In the genomic region with DNA sequence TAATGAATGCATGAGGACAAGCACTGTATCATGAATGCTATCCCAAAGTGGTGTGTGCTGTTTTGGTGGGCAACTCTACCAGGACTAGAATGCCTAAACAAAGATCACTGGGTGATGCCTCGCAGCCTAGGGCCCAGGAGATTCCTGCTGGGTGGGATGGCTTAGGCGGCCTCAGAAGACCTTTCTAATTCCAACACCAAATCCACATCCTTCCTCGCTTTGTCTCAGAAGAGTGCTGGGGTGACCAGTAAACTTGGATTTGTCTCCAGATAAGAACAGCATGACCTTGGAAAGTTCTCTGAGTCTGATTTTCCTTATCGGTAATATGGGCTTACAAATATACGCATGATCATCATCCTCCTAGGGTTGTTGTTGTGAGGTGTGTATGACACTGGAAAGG, we compare ENCODE assay signal across 6 cellular contexts.
"Had no signal": no experiment of that assay in that cellular context is flagged by ENCODE, and none has a peak within 500 bp of the region (broad histone marks: within the 10 kb centered on the region; RNA-seq: fewer than 3 reads in every experiment).

No MANE protein-coding gene starts in this region.

- DNase-seq: H9, HCEC 1CT had no signal

- H3K9me3 Mint-ChIP-seq: GM23338, H9, IgD-negative memory B cell had no signal

- H3K4me3 ChIP-seq: GM23338 had no signal

- H3K27ac ChIP-seq: HL-60 had no signal

- H3K4me3 Mint-ChIP-seq: GM23338, H9, IgD-negative memory B cell had no signal

- H3K27ac Mint-ChIP-seq: GM23338, IgD-negative memory B cell had no signal

- H3K4me1 Mint-ChIP-seq: GM23338, IgD-negative memory B cell had no signal

- ATAC-seq: GM23338, HepG2 had no signal
